In the genomic region with DNA sequence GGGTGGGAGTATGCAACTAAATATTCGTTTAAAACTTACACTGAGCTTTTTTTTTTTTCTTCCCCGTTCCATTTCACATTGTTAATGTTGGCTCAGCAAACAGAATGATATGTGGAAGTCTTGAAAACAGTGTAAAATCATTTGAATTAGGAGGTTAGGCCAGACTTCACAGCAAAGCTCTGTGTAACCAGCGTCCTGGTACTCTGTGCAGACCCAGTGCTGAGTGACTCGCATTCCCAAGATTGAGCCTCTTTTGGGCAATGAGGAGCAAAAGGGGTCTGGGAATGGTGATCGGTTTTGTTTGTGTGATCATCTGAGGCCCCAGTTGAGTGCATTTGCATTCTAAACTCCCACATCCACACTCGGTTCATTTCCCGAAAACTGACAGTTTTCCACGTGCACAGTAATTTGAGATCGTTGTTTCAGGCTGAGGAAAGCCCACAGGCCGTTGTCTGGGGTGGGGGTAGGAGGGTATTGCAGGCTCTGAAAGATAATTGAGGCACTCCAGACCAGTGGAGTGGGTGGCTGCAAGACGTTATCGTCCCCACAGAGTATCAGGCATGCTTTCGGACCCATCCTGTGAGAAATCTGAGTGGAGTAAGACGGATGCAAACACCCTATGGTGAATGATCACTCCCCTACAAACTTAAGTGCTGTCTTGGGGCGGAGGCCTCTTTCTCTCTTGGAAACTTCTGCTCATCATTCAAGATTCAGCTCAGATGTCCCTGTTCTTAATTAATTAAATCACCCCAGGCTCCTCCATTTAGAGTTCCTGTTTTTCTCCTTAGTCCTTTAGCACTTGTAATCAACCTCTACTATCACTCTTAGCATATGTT, we compare ENCODE assay signal across 12 cellular contexts.
DNase-seq lines count a peak whose midpoint lies in the region; ATAC-seq and TF ChIP-seq lines count a peak whose summit lies in the region.
"Had no signal": no experiment of that assay in that cellular context is flagged by ENCODE, and none has a peak within 500 bp of the region (broad histone marks: within the 10 kb centered on the region; RNA-seq: fewer than 3 reads in every experiment).

No MANE protein-coding gene starts in this region.

- POLR2A ChIA-PET in PC-3 (lab: Charles Lee; ENCODE audit: unreplicated experiment), result no interaction called here

- no peaks in the 10 kb centered on the region for H3K9me2 ChIP-seq in PC-3 (replicated peaks; ENCODE audit: low read length)

- H3K27me3 ChIP-seq in endodermal cell (ENCODE audit: control insufficient read depth, insufficient read depth, low read length, poor library complexity, severe bottlenecking), result no peaks in the 10 kb centered on the region
- H3K27me3 ChIP-seq in muscle layer of colon (ENCODE audit: control insufficient read depth in 1 of 2, insufficient read depth in 2 of 2, low read length in 2 of 2), result no peaks in the 10 kb centered on the region
- H3K27me3 ChIP-seq in uterus, result no peaks in the 10 kb centered on the region
- no peaks in the 10 kb centered on the region for H3K27me3 ChIP-seq in PC-3 (ENCODE audit: low read length)

- peak overlapping the region; percentile 70 for H3K4me3 ChIP-seq in endodermal cell (ENCODE audit: low read length)
- H3K4me3 ChIP-seq in muscle layer of colon (ENCODE audit: low read depth in 1 of 2, low read length in 2 of 2), result peak overlapping the region; percentile 18 to 30
- H3K4me3 ChIP-seq in uterus, result peak overlapping the region in 1 of 2 donors; percentile 4
- H3K4me3 ChIP-seq in PC-3 (ENCODE audit: low read length), result no peak overlapping the region

- H3K9me3 Mint-ChIP-seq in endodermal cell, result no peaks in the 10 kb centered on the region
- no peaks in the 10 kb centered on the region for H3K9me3 Mint-ChIP-seq in T-helper 2 cell treated with Interferon-gamma antibody and Interleukin-4, amounts not matched to agents 5 μg/mL and 100 μg/mL, for 36 hours
- H3K9me3 Mint-ChIP-seq: neural crest cell had no signal

- no peaks in the 10 kb centered on the region for H3K27me3 Mint-ChIP-seq in endodermal cell (ENCODE audit: insufficient read depth)
- H3K27me3 Mint-ChIP-seq in T-helper 2 cell treated with Interferon-gamma antibody and Interleukin-4, amounts not matched to agents 5 μg/mL and 100 μg/mL, for 36 hours (ENCODE audit: low read depth), result no peaks in the 10 kb centered on the region

- intact Hi-C loops in uterus (cut with DNase I; ENCODE audit: low total_unique reads), result no loop called here
- intact Hi-C loops in PC-3 (cut with micrococcal nuclease), result no loop called here

- peaks cover 49% of the 10 kb centered on the region for H3K4me1 Mint-ChIP-seq in endodermal cell
- H3K4me1 Mint-ChIP-seq in T-helper 2 cell treated with Interferon-gamma antibody and Interleukin-4, amounts not matched to agents 5 μg/mL and 100 μg/mL, for 36 hours (ENCODE audit: low read depth), result peaks cover 13% of the 10 kb centered on the region

- no peak for TF ChIP-seq CTCF in endodermal cell (conservative IDR thresholded peaks at IDR 0.05)
- TF ChIP-seq CTCF in uterus (IDR thresholded peaks at IDR 0.05), result no peak
- TF ChIP-seq CTCF in PC-3 (conservative IDR thresholded peaks at IDR 0.05; ENCODE audit: low read depth, low read length), result no peak

- BruUV-seq in PC-3 (replicated peaks; lab: Mats Ljungman, UMichigan), result no TSS peak

- H4K20me1 ChIP-seq in PC-3 (ENCODE audit: low read length), result no peaks in the 10 kb centered on the region

- WGBS in endodermal cell (ENCODE audit: insufficient coverage in 1 of 2, insufficient read length in 1 of 2), 2 experiments, result 8 to 13% methylated on average over 7 to 13 of the region's 15 CpGs

- H3K79me2 ChIP-seq in PC-3 (ENCODE audit: low read length), result peaks cover 33% of the 10 kb centered on the region

- no peak overlapping the region for H2AFZ ChIP-seq in PC-3 (ENCODE audit: low read length)

- no peak overlapping the region for H3K4me2 ChIP-seq in PC-3 (ENCODE audit: low read length)

- no peak overlapping the region for H3K4me3 Mint-ChIP-seq in endodermal cell
- H3K4me3 Mint-ChIP-seq in T-helper 2 cell treated with Interferon-gamma antibody and Interleukin-4, amounts not matched to agents 5 μg/mL and 100 μg/mL, for 36 hours, result no peak overlapping the region

- H3K27ac Mint-ChIP-seq in endodermal cell, result no peak overlapping the region
- H3K27ac Mint-ChIP-seq in T-helper 2 cell treated with Interferon-gamma antibody and Interleukin-4, amounts not matched to agents 5 μg/mL and 100 μg/mL, for 36 hours, result no peak overlapping the region

- H3K36me3 Mint-ChIP-seq in endodermal cell (ENCODE audit: low read depth), result no peaks in the 10 kb centered on the region
- no peaks in the 10 kb centered on the region for H3K36me3 Mint-ChIP-seq in T-helper 2 cell treated with Interferon-gamma antibody and Interleukin-4, amounts not matched to agents 5 μg/mL and 100 μg/mL, for 36 hours (ENCODE audit: low read depth)

- H3K36me3 ChIP-seq in endodermal cell (ENCODE audit: control insufficient read depth, insufficient read depth, low read length) (no peaks in the 10 kb centered on the region), muscle layer of colon (ENCODE audit: insufficient read depth, low read length) (no peaks in the 10 kb centered on the region), uterus (no peaks in the 10 kb centered on the region), PC-3 (ENCODE audit: low read depth, low read length) (no peaks in the 10 kb centered on the region)

- H3F3A ChIP-seq in PC-3 (ENCODE audit: low read length, unreplicated experiment), result no peaks in the 10 kb centered on the region

- DNase-seq in NCI-H2227 (lab: John Stamatoyannopoulos, UW; ENCODE audit: unreplicated experiment) (peak; percentile 24), NCI-H2227 treated with DMSO at 0.1 percent for 48 hours (lab: John Stamatoyannopoulos, UW) (no peak), endodermal cell (peak; percentile 75), uterus (peak in 1 of 2 donors; percentile 19), PC-3 (no peak), HCEC 1CT (no peak)
- no peak for DNase-seq in T-helper 2 cell treated with Interferon-gamma antibody and Interleukin-4, amounts not matched to agents 5 μg/mL and 100 μg/mL, for 36 hours (ENCODE audit: low spot score)
- DNase-seq: Kasumi-1; stimulated activated naive CD4-positive, alpha-beta T cell treated with Interleukin-2 at 50 U/mL for 16 hours had no signal

- H3K9ac ChIP-seq in endodermal cell (ENCODE audit: extremely low read depth, low read length, poor library complexity, severe bottlenecking) (peak overlapping the region; percentile 73), muscle layer of colon (ENCODE audit: low read length) (peak overlapping the region; percentile 31), PC-3 (ENCODE audit: low read length) (no peak overlapping the region)

- H3K9me3 ChIP-seq in endodermal cell (ENCODE audit: control insufficient read depth, low read length) (no peaks in the 10 kb centered on the region), muscle layer of colon (ENCODE audit: low read length) (no peaks in the 10 kb centered on the region), uterus (no peaks in the 10 kb centered on the region), PC-3 (ENCODE audit: low read length) (no peaks in the 10 kb centered on the region)

- peak overlapping the region; percentile 89 for H3K27ac ChIP-seq in endodermal cell (ENCODE audit: low read depth, low read length)
- peak overlapping the region; percentile 59 for H3K27ac ChIP-seq in muscle layer of colon (ENCODE audit: low read depth, low read length)
- H3K27ac ChIP-seq in uterus, result peak overlapping the region; percentile 79 to 99
- no peak overlapping the region for H3K27ac ChIP-seq in PC-3 (ENCODE audit: low read length)

- CTCF ChIA-PET in PC-3 (lab: Charles Lee), result no interaction called here

- peaks cover 57% of the 10 kb centered on the region for H3K4me1 ChIP-seq in endodermal cell (ENCODE audit: control insufficient read depth, insufficient read depth, low read length)
- peaks cover 94% of the 10 kb centered on the region for H3K4me1 ChIP-seq in muscle layer of colon (ENCODE audit: insufficient read depth, low read length)
- peaks cover 21 to 45% of the 10 kb centered on the region in 2 donors for H3K4me1 ChIP-seq in uterus
- no peaks in the 10 kb centered on the region for H3K4me1 ChIP-seq in PC-3 (ENCODE audit: insufficient read depth, low read length)

- TF ChIP-seq POLR2A in uterus (IDR thresholded peaks at IDR 0.05), result no peak

- ATAC-seq in PC-3, result no peak
- ATAC-seq: HCT116 had no signal

Comparison
In these comparisons a context has a peak if more than half of its experiments do, and no peak if none do; other contexts are left out.
1. DNase-seq: peak in NCI-H2227 (single experiment) and endodermal cell (single experiment); none in NCI-H2227 treated with DMSO at 0.1 percent for 48 hours (single experiment), PC-3 (single experiment), T-helper 2 cell treated with Interferon-gamma antibody and Interleukin-4, amounts not matched to agents 5 μg/mL and 100 μg/mL, for 36 hours (single experiment) and HCEC 1CT (single experiment).